In the genomic region with DNA sequence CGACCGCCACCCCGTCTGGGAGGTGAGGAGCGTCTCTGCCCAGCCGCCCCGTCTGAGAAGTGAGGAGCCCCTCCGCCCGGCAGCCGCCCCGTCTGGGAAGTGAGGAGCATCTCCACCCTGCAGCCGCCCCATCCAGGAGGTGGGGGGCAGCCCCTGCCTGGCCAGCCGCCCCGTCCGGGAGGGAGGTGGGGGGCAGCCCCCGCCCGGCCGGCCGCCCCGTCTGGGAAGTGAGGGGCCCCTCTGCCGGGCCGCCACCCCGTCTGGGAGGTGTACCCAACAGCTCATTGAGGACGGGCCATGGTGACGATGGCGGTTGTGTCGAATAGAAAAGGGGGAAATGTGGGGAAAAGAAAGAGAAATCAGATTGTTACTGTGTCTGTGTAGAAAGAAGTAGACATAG, we compare ENCODE assay signal across 15 cellular contexts. TPM values are rescaled to one million over a fixed set of nuclear protein-coding genes. Genes with fewer than 3 reads are reported as not detected.
"Had no signal": no experiment of that assay in that cellular context is flagged by ENCODE, and none has a peak within 500 bp of the region (broad histone marks: within the 10 kb centered on the region; RNA-seq: fewer than 3 reads in every experiment).

No MANE protein-coding gene starts in this region.

RNA-seq across cellular contexts. Expression of a gene that starts 23.8 kb away (rescaled TPM):
- total RNA-seq: activated B cell treated with CpG ODN at 0.5 μM for 24 hours; activated CD4-positive, alpha-beta memory T cell treated with anti-CD3 and anti-CD28 coated beads for 36 hours; activated CD4-positive, alpha-beta T cell treated with anti-CD3 and anti-CD28 coated beads for 36 hours; activated CD4-positive, alpha-beta T cell treated with anti-CD3 and anti-CD28 coated beads, Interleukin-2, amount 10 ng/mL, durations not matched to agents 24 days and 14 days; activated CD8-positive, alpha-beta memory T cell treated with anti-CD3 and anti-CD28 coated beads for 36 hours; T-helper 1 cell treated with Interleukin-12 subunit alpha and Interleukin-12 subunit beta and Interleukin-4 antibody, amounts not matched to agents 30 ng/mL and 1 ng/mL, for 36 hours; WTC11 had no signal

RNA-seq across cellular contexts. Expression of a gene that starts 34.2 kb away (rescaled TPM):
- total RNA-seq: activated B cell treated with CpG ODN at 0.5 μM for 24 hours; activated CD4-positive, alpha-beta memory T cell treated with anti-CD3 and anti-CD28 coated beads for 36 hours; activated CD4-positive, alpha-beta memory T cell treated with anti-CD3 and anti-CD28 coated beads, Interleukin-2, amount 10 ng/mL, durations not matched to agents 7 days and 5 days; activated CD4-positive, alpha-beta T cell treated with anti-CD3 and anti-CD28 coated beads for 36 hours; activated CD4-positive, alpha-beta T cell treated with anti-CD3 and anti-CD28 coated beads, Interleukin-2, amount 10 ng/mL, durations not matched to agents 24 days and 14 days; activated CD4-positive, alpha-beta T cell treated with anti-CD3 and anti-CD28 coated beads, Interleukin-2, amount 10 ng/mL, durations not matched to agents 7 days and 5 days; activated CD8-positive, alpha-beta memory T cell treated with anti-CD3 and anti-CD28 coated beads for 36 hours; activated CD8-positive, alpha-beta memory T cell treated with anti-CD3 and anti-CD28 coated beads, Interleukin-2, amount 10 ng/mL, durations not matched to agents 7 days and 5 days; activated CD8-positive, alpha-beta T cell treated with anti-CD3 and anti-CD28 coated beads for 36 hours; activated CD8-positive, alpha-beta T cell treated with anti-CD3 and anti-CD28 coated beads, Interleukin-2, amount 10 ng/mL, durations not matched to agents 7 days and 5 days; T-cell; T-helper 1 cell treated with Interleukin-12 subunit alpha and Interleukin-12 subunit beta and Interleukin-4 antibody, amounts not matched to agents 30 ng/mL and 1 ng/mL, for 36 hours; T-helper 17 cell; T-helper 2 cell treated with Interferon-gamma antibody and Interleukin-4, amounts not matched to agents 100 ng/mL and 5 ng/mL, for 36 hours; WTC11 had no signal
